ENCODE assay signal across 26 cellular contexts in genomic region chr3:98529856-98530459, GRCh38. TPM values are rescaled to one million over a fixed set of nuclear protein-coding genes. Genes with fewer than 3 reads are reported as not detected.
DNase-seq lines count a peak whose midpoint lies in the region; ATAC-seq and TF ChIP-seq lines count a peak whose summit lies in the region.
"Had no signal": no experiment of that assay in that cellular context is flagged by ENCODE, and none has a peak within 500 bp of the region (broad histone marks: within the 10 kb centered on the region; RNA-seq: fewer than 3 reads in every experiment).

No MANE protein-coding gene starts in this region.

- H3K9me3 Mint-ChIP-seq in activated T-cell treated with anti-CD3 and anti-CD28 coated beads, Interleukin-2, amount 50 U/mL, for 24 hours: no peaks in the 10 kb centered on the region
- no peaks in the 10 kb centered on the region for H3K9me3 Mint-ChIP-seq in activated T-helper 1 cell treated with anti-CD3 and anti-CD28 coated beads, Interleukin-12 subunit alpha, Interleukin-12 subunit beta, Interleukin-2, Interleukin-4 antibody, amounts not matched to agents 30 ng/mL and 10 ng/mL and 1 ng/mL, durations not matched to agents 14 hours and 24 hours and 36 hours
- H3K9me3 Mint-ChIP-seq in stimulated activated naive B cell treated with anti-CD40 and anti-IgM and Interleukin-4, amounts not matched to agents 10 μg/mL and 1 μg/mL and 100 μg/mL, for 72 hours: no peaks in the 10 kb centered on the region
- H3K9me3 Mint-ChIP-seq: activated naive CD4-positive, alpha-beta T cell treated with anti-CD3 and anti-CD28 coated beads, Interleukin-2, amount 50 U/mL, for 24 hours; mesothelial cell of epicardium; neural progenitor cell had no signal

- intact Hi-C loops in activated T-helper 1 cell treated with anti-CD3 and anti-CD28 coated beads, Interleukin-12 subunit alpha, Interleukin-12 subunit beta, Interleukin-2, Interleukin-4 antibody, amounts not matched to agents 30 ng/mL and 10 ng/mL and 1 ng/mL, durations not matched to agents 14 hours and 24 hours and 36 hours (cut with micrococcal nuclease): loop anchor here (10.0 kb wide), 1 partner anchor 705 kb away; the partner anchor contains the start of gene CRYBG3

- H3K27ac ChIP-seq in coronary artery: no peak overlapping the region
- H3K27ac ChIP-seq: body of pancreas, C4-2B, neural progenitor cell, PC-9, prostate gland, skin epidermis had no signal

- no peak for TF ChIP-seq CTCF in coronary artery (IDR thresholded peaks at IDR 0.05)

- peak overlapping the region; percentile 59 for H3K4me3 Mint-ChIP-seq in activated T-cell treated with anti-CD3 and anti-CD28 coated beads, Interleukin-2, amount 50 U/mL, for 24 hours
- peak overlapping the region; percentile 60 for H3K4me3 Mint-ChIP-seq in activated T-helper 1 cell treated with anti-CD3 and anti-CD28 coated beads, Interleukin-12 subunit alpha, Interleukin-12 subunit beta, Interleukin-2, Interleukin-4 antibody, amounts not matched to agents 30 ng/mL and 10 ng/mL and 1 ng/mL, durations not matched to agents 14 hours and 24 hours and 36 hours
- peak overlapping the region; percentile 39 to 49 for H3K4me3 Mint-ChIP-seq in stimulated activated naive B cell treated with anti-CD40 and anti-IgM and Interleukin-4, amounts not matched to agents 10 μg/mL and 1 μg/mL and 100 μg/mL, for 72 hours
- H3K4me3 Mint-ChIP-seq: activated naive CD4-positive, alpha-beta T cell treated with anti-CD3 and anti-CD28 coated beads, Interleukin-2, amount 50 U/mL, for 24 hours; mesothelial cell of epicardium; neural progenitor cell had no signal

- DNase-seq in activated T-cell treated with anti-CD3 and anti-CD28 coated beads, Interleukin-2, amount 50 U/mL, for 24 hours: no peak
- DNase-seq in activated T-cell treated with anti-CD3 and anti-CD28 coated beads, Interleukin-2, amount 50 U/mL, for 48 hours: no peak
- DNase-seq in activated T-helper 1 cell treated with anti-CD3 and anti-CD28 coated beads, Interleukin-12 subunit alpha, Interleukin-12 subunit beta, Interleukin-2, Interleukin-4 antibody, amounts not matched to agents 30 ng/mL and 10 ng/mL and 1 ng/mL, durations not matched to agents 14 hours and 24 hours and 36 hours (ENCODE audit: low spot score): no peak
- no peak for DNase-seq in stimulated activated naive B cell treated with anti-CD40 and anti-IgM and Interleukin-4, amounts not matched to agents 10 μg/mL and 1 μg/mL and 100 μg/mL, for 72 hours
- DNase-seq in coronary artery (ENCODE audit: low spot score): no peak
- DNase-seq in activated naive CD4-positive, alpha-beta T cell treated with Interleukin-2 at 50 U/mL for 16 hours: no peak
- DNase-seq: ACHN; activated CD8-positive, alpha-beta memory T cell treated with anti-CD3 and anti-CD28 coated beads, Interleukin-2, amount 50 U/mL, for 48 hours; body of pancreas; GOT3; head of caudate nucleus; NCI-H1417 treated with DMSO at 0.1 percent for 48 hours; NCI-H69; PC-9; SIG-M5 had no signal

- peak overlapping the region; percentile 63 for H3K27ac Mint-ChIP-seq in activated T-cell treated with anti-CD3 and anti-CD28 coated beads, Interleukin-2, amount 50 U/mL, for 24 hours
- peak overlapping the region; percentile 6 for H3K27ac Mint-ChIP-seq in activated T-helper 1 cell treated with anti-CD3 and anti-CD28 coated beads, Interleukin-12 subunit alpha, Interleukin-12 subunit beta, Interleukin-2, Interleukin-4 antibody, amounts not matched to agents 30 ng/mL and 10 ng/mL and 1 ng/mL, durations not matched to agents 14 hours and 24 hours and 36 hours
- H3K27ac Mint-ChIP-seq in stimulated activated naive B cell treated with anti-CD40 and anti-IgM and Interleukin-4, amounts not matched to agents 10 μg/mL and 1 μg/mL and 100 μg/mL, for 72 hours: no peak overlapping the region
- H3K27ac Mint-ChIP-seq: activated naive CD4-positive, alpha-beta T cell treated with anti-CD3 and anti-CD28 coated beads, Interleukin-2, amount 50 U/mL, for 24 hours; mesothelial cell of epicardium; neural progenitor cell had no signal

- ATAC-seq in stimulated activated naive B cell treated with anti-CD40 and anti-IgM and Interleukin-4, amounts not matched to agents 10 μg/mL and 1 μg/mL and 100 μg/mL, for 72 hours (replicated peaks): no peak
- no peak for ATAC-seq in GM18519 (IDR thresholded peaks at IDR 0.05; ENCODE audit: low FRiP score, unreplicated experiment)
- ATAC-seq: activated CD4-positive, CD25-positive, alpha-beta regulatory T cell treated with anti-CD3 and anti-CD28 coated beads, Interleukin-2, amount 50 U/mL, for 24 hours; body of pancreas; left lobe of liver had no signal

- no peak overlapping the region for H3K4me3 ChIP-seq in coronary artery
- H3K4me3 ChIP-seq: body of pancreas, neural progenitor cell, PC-9, prostate gland, skin epidermis had no signal

- peak; percentile 37 for TF ChIP-seq POLR2A in GM19193 (IDR thresholded peaks at IDR 0.05; ENCODE audit: extremely low read depth, insufficient read depth, insufficient read length)

- no peaks in the 10 kb centered on the region for H3K27me3 Mint-ChIP-seq in activated T-cell treated with anti-CD3 and anti-CD28 coated beads, Interleukin-2, amount 50 U/mL, for 24 hours
- no peaks in the 10 kb centered on the region for H3K27me3 Mint-ChIP-seq in activated T-helper 1 cell treated with anti-CD3 and anti-CD28 coated beads, Interleukin-12 subunit alpha, Interleukin-12 subunit beta, Interleukin-2, Interleukin-4 antibody, amounts not matched to agents 30 ng/mL and 10 ng/mL and 1 ng/mL, durations not matched to agents 14 hours and 24 hours and 36 hours (ENCODE audit: insufficient read depth)
- peaks cover 4 to 12% of the 10 kb centered on the region in 2 donors for H3K27me3 Mint-ChIP-seq in stimulated activated naive B cell treated with anti-CD40 and anti-IgM and Interleukin-4, amounts not matched to agents 10 μg/mL and 1 μg/mL and 100 μg/mL, for 72 hours
- H3K27me3 Mint-ChIP-seq: activated naive CD4-positive, alpha-beta T cell treated with anti-CD3 and anti-CD28 coated beads, Interleukin-2, amount 50 U/mL, for 24 hours had no signal

- H3K4me1 Mint-ChIP-seq in activated T-cell treated with anti-CD3 and anti-CD28 coated beads, Interleukin-2, amount 50 U/mL, for 24 hours (ENCODE audit: low read depth): peaks cover 61% of the 10 kb centered on the region
- peaks cover 72% of the 10 kb centered on the region for H3K4me1 Mint-ChIP-seq in activated T-helper 1 cell treated with anti-CD3 and anti-CD28 coated beads, Interleukin-12 subunit alpha, Interleukin-12 subunit beta, Interleukin-2, Interleukin-4 antibody, amounts not matched to agents 30 ng/mL and 10 ng/mL and 1 ng/mL, durations not matched to agents 14 hours and 24 hours and 36 hours (ENCODE audit: low read depth)
- H3K4me1 Mint-ChIP-seq in stimulated activated naive B cell treated with anti-CD40 and anti-IgM and Interleukin-4, amounts not matched to agents 10 μg/mL and 1 μg/mL and 100 μg/mL, for 72 hours: peaks cover 5 to 9% of the 10 kb centered on the region in 2 donors
- H3K4me1 Mint-ChIP-seq: activated naive CD4-positive, alpha-beta T cell treated with anti-CD3 and anti-CD28 coated beads, Interleukin-2, amount 50 U/mL, for 24 hours; mesothelial cell of epicardium had no signal

- peaks cover 58% of the 10 kb centered on the region for H3K36me3 Mint-ChIP-seq in activated T-cell treated with anti-CD3 and anti-CD28 coated beads, Interleukin-2, amount 50 U/mL, for 24 hours (ENCODE audit: low read depth)
- peaks cover 33% of the 10 kb centered on the region for H3K36me3 Mint-ChIP-seq in activated T-helper 1 cell treated with anti-CD3 and anti-CD28 coated beads, Interleukin-12 subunit alpha, Interleukin-12 subunit beta, Interleukin-2, Interleukin-4 antibody, amounts not matched to agents 30 ng/mL and 10 ng/mL and 1 ng/mL, durations not matched to agents 14 hours and 24 hours and 36 hours (ENCODE audit: low read depth)
- peaks cover 0 to 7% of the 10 kb centered on the region in 2 donors for H3K36me3 Mint-ChIP-seq in stimulated activated naive B cell treated with anti-CD40 and anti-IgM and Interleukin-4, amounts not matched to agents 10 μg/mL and 1 μg/mL and 100 μg/mL, for 72 hours
- H3K36me3 Mint-ChIP-seq: activated naive CD4-positive, alpha-beta T cell treated with anti-CD3 and anti-CD28 coated beads, Interleukin-2, amount 50 U/mL, for 24 hours; mesothelial cell of epicardium; neural progenitor cell had no signal

RNA-seq across cellular contexts. Expression of gene GPR15, which starts 1.8 kb away (rescaled TPM):
- total RNA-seq in activated T-helper 1 cell treated with anti-CD3 and anti-CD28 coated beads, Interleukin-12 subunit alpha, Interleukin-12 subunit beta, Interleukin-2, Interleukin-4 antibody, amounts not matched to agents 30 ng/mL and 10 ng/mL and 1 ng/mL, durations not matched to agents 14 hours and 24 hours and 36 hours: 5.6 and 6.8 TPM in 2 replicates
- total RNA-seq: body of pancreas, left lobe of liver, mesothelial cell of epicardium, PC-9, prostate gland had no signal

RNA-seq across cellular contexts. Expression of gene CLDND1, which starts 7.3 kb away (rescaled TPM):
- 314 and 328 TPM in 2 replicates for total RNA-seq in activated T-helper 1 cell treated with anti-CD3 and anti-CD28 coated beads, Interleukin-12 subunit alpha, Interleukin-12 subunit beta, Interleukin-2, Interleukin-4 antibody, amounts not matched to agents 30 ng/mL and 10 ng/mL and 1 ng/mL, durations not matched to agents 14 hours and 24 hours and 36 hours

RNA-seq across cellular contexts. Expression of gene OR5K2, which starts 32.5 kb away (rescaled TPM):
- total RNA-seq in activated T-helper 1 cell treated with anti-CD3 and anti-CD28 coated beads, Interleukin-12 subunit alpha, Interleukin-12 subunit beta, Interleukin-2, Interleukin-4 antibody, amounts not matched to agents 30 ng/mL and 10 ng/mL and 1 ng/mL, durations not matched to agents 14 hours and 24 hours and 36 hours: not detected in 2 replicates
- total RNA-seq: body of pancreas; left lobe of liver; mesothelial cell of epicardium; PC-9; prostate gland; T-helper 2 cell treated with Interferon-gamma antibody and Interleukin-4, amounts not matched to agents 100 ng/mL and 5 ng/mL, for 36 hours had no signal
